8 cellular contexts compared by ENCODE assay signal in genomic region chrX:103309860-103310591, GRCh38. TPM values are rescaled to one million over a fixed set of nuclear protein-coding genes. Genes with fewer than 3 reads are reported as not detected.
A peak's percentile ranks its signal among the peaks of the same experiment; 100 is the strongest.
DNase-seq lines count a peak whose midpoint lies in the region; ATAC-seq and TF ChIP-seq lines count a peak whose summit lies in the region.

No MANE protein-coding gene starts in this region.

- TF ChIP-seq CTCF in cardiac muscle cell (IDR thresholded peaks at IDR 0.05; ENCODE audit: low read depth, low read length) = no peak
- no peak for TF ChIP-seq CTCF in ascending aorta (IDR thresholded peaks at IDR 0.05)
- TF ChIP-seq CTCF in right lobe of liver (IDR thresholded peaks at IDR 0.05) = no peak
- TF ChIP-seq CTCF in transverse colon (IDR thresholded peaks at IDR 0.05) = no peak

- H3K36me3 ChIP-seq in cardiac muscle cell (no peaks in the 10 kb centered on the region), ascending aorta (no peaks in the 10 kb centered on the region), right lobe of liver (no peaks in the 10 kb centered on the region), transverse colon (no peaks in the 10 kb centered on the region)

- 44% methylated on average over 28 of the region's 33 CpGs for WGBS in right lobe of liver (ENCODE audit: insufficient coverage, low coverage, low lambda C conversion rate, missing lambda C conversion rate)
- 56% methylated on average over 31 of the region's 33 CpGs; no CpG with 5 or more reads in 1 of the 2 donors for WGBS in transverse colon (ENCODE audit: low coverage in 1 of 2), 2 donors

- peak overlapping the region; percentile 85 for H3K4me3 ChIP-seq in cardiac muscle cell
- H3K4me3 ChIP-seq in ascending aorta = peak overlapping the region; percentile 54 to 62
- H3K4me3 ChIP-seq in right lobe of liver = peak overlapping the region; percentile 22 to 48 (median 25)
- peak overlapping the region; percentile 38 to 74 (median 48) for H3K4me3 ChIP-seq in transverse colon

- TF ChIP-seq POLR2A in right lobe of liver (IDR thresholded peaks at IDR 0.05) (no peak), transverse colon (IDR thresholded peaks at IDR 0.05) (no peak)

- H3K9me3 ChIP-seq in cardiac muscle cell (ENCODE audit: low read depth) (no peaks in the 10 kb centered on the region), ascending aorta (no peaks in the 10 kb centered on the region), right lobe of liver (no peaks in the 10 kb centered on the region), transverse colon (no peaks in the 10 kb centered on the region)

- H3K27me3 ChIP-seq in cardiac muscle cell (no peaks in the 10 kb centered on the region), ascending aorta (peaks cover 6% of the 10 kb centered on the region), right lobe of liver (peaks cover 0 to 3% of the 10 kb centered on the region in 2 donors), transverse colon (no peaks in the 10 kb centered on the region)

- H3K27ac ChIP-seq in cardiac muscle cell (no peak overlapping the region), ascending aorta (no peak overlapping the region), right lobe of liver (no peak overlapping the region), transverse colon (peak overlapping the region in 1 of 4 donors; percentile 62)

- DNase-seq in cardiac muscle cell (ENCODE audit: low read depth in 1 of 2, low spot score in 1 of 2) (peak in 1 of 2 donors; percentile 5), Right ventricle myocardium superior (no peak), ascending aorta (ENCODE audit: low spot score in 2 of 2) (no peak), right lobe of liver (no peak), transverse colon (no peak), NCI-H510A treated with DMSO at 0.1 percent for 48 hours (lab: John Stamatoyannopoulos, UW) (no peak), NCI-H1436 treated with DMSO at 0.1 percent for 48 hours (lab: John Stamatoyannopoulos, UW) (no peak)

- no peak for TF ChIP-seq EP300 in transverse colon (IDR thresholded peaks at IDR 0.05; ENCODE audit: low read depth)

- in situ Hi-C loops in transverse colon (cut with MboI; ENCODE audit: low pct_ligation_motif_present in 1 of 4, low pct_unique_long_range_greater_than_20kb in 1 of 4, low sequenced_read_pairs in 3 of 4) = no loop called here

- H3K4me1 ChIP-seq in cardiac muscle cell (ENCODE audit: low read depth) (peaks cover 4% of the 10 kb centered on the region), ascending aorta (no peaks in the 10 kb centered on the region), right lobe of liver (no peaks in the 10 kb centered on the region), transverse colon (no peaks in the 10 kb centered on the region)

- intact Hi-C loops in Right ventricle myocardium superior (cut with DNase I) = no loop called here
- intact Hi-C loops in ascending aorta (cut with DNase I) = loop anchor here (2.0 kb wide), 1 partner anchor 55 kb away; the partner anchor contains the start of gene TCEAL8
- intact Hi-C loops in right lobe of liver (cut with DNase I) = no loop called here
- intact Hi-C loops in transverse colon (cut with DNase I; ENCODE audit: low total_unique reads) = no loop called here

- ATAC-seq in Right ventricle myocardium superior (ENCODE audit: poor library complexity) = no peak
- ATAC-seq in right lobe of liver = peak in 1 of 4 donors; percentile 11
- no peak for ATAC-seq in HG02678 (IDR thresholded peaks at IDR 0.05; ENCODE audit: unreplicated experiment)

RNA-seq across cellular contexts. Expression of gene BEX2, which starts 0.8 kb away (rescaled TPM):
- total RNA-seq in cardiac muscle cell (113 and 142 TPM in 2 replicates), Right ventricle myocardium superior (0.75 TPM), ascending aorta (2.0 TPM), right lobe of liver (1 to 10 TPM in 3 of 6 experiments, not detected in 3; 1.9 to 2.1 (median 2.1) TPM), transverse colon (1 to 10 TPM in 3 of 4 donors, not detected in 1; 7.5 to 9.1 (median 8.7) TPM)
- 169 and 188 TPM in 2 replicates for polyA plus RNA-seq in cardiac muscle cell

RNA-seq across cellular contexts. Expression of gene TCEAL7, which starts 20.0 kb away (rescaled TPM):
- total RNA-seq in cardiac muscle cell (3.5 and 7.0 TPM in 2 replicates), Right ventricle myocardium superior (1.7 TPM), ascending aorta (not detected), right lobe of liver (1 to 10 TPM in 1 of 6 experiments, under 1 TPM in 2, not detected in 3; 0.34 to 1.2 (median 0.62) TPM), transverse colon (1 to 10 TPM in 3 of 4 donors, not detected in 1; 2.8 to 3.7 (median 3.5) TPM)
- 7.9 and 9.0 TPM in 2 replicates for polyA plus RNA-seq in cardiac muscle cell

RNA-seq across cellular contexts. Expression of gene TCEAL5, which starts 33.5 kb away (rescaled TPM):
- total RNA-seq in cardiac muscle cell (0.15 and 0.78 TPM in 2 replicates), Right ventricle myocardium superior (0.32 TPM), ascending aorta (not detected), right lobe of liver (not detected), transverse colon (under 1 TPM in 1 of 4 donors, not detected in 3; 0.64 TPM)
- 1.3 TPM in 1 of 2 replicates, not detected in the other for polyA plus RNA-seq in cardiac muscle cell

RNA-seq across cellular contexts. Expression of gene TCEAL9, which starts 46.3 kb away (rescaled TPM):
- total RNA-seq in cardiac muscle cell (132 and 171 TPM in 2 replicates), Right ventricle myocardium superior (16.2 TPM), ascending aorta (20.9 TPM), right lobe of liver (10 to 100 TPM in 3 of 6 experiments, 1 to 10 TPM in 3; 2.5 to 14.3 (median 9.1) TPM), transverse colon (10 to 100 TPM; 18.3 to 64.1 (median 26.5) TPM)
- 287 and 422 TPM in 2 replicates for polyA plus RNA-seq in cardiac muscle cell

RNA-seq across cellular contexts. Expression of gene TCEAL8, which starts 55.1 kb away (rescaled TPM):
- total RNA-seq in cardiac muscle cell (212 and 239 TPM in 2 replicates), Right ventricle myocardium superior (34.2 TPM), ascending aorta (39.1 TPM), right lobe of liver (10 to 100 TPM; 11.2 to 21.0 (median 16.6) TPM), transverse colon (10 to 100 TPM in 2 of 4 donors, 1 to 10 TPM in 2; 8.0 to 41.4 (median 20.8) TPM)
- 314 and 379 TPM in 2 replicates for polyA plus RNA-seq in cardiac muscle cell

Comparison
In these comparisons a context has a peak if more than half of its experiments do, and no peak if none do; other contexts are left out.
1. RNA of gene BEX2, which starts 0.8 kb away (total RNA-seq): 113 to 142 TPM in cardiac muscle cell; 7.5 to 9.1 TPM in transverse colon, 2.0 TPM in ascending aorta (single experiment), 1.9 to 2.1 TPM in right lobe of liver and 0.75 TPM in Right ventricle myocardium superior (single experiment); every median in the first group is over 10 times any median in the second.
2. H3K4me3 ChIP-seq: peak in every context shown above with its lines; median percentile 85 in cardiac muscle cell; 58 in ascending aorta; 48 in transverse colon; 25 in right lobe of liver.